ENCODE assay signal across 16 cellular contexts in the genomic region with DNA sequence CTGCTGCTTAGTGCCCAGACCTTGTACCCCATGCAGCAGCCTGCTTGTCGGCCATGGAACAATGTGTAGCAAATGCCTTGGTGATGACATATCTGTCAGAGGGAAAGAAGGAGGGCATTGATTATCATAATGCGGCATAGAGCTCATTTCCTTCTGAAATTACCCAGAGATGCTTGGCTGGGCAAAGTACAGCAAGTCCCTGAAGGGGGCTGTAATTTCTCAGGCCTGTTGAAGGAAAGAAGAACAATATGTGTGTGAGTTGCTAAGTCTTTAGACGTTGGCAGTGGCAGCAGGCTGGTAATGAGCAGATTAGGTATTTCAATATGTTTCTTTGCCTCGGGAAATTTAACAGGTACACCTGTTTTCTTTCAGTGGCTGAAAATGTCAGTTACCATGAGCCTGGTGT.
A peak's percentile ranks its signal among the peaks of the same experiment; 100 is the strongest.
DNase-seq lines count a peak whose midpoint lies in the region; ATAC-seq and TF ChIP-seq lines count a peak whose summit lies in the region.
"Had no signal": no experiment of that assay in that cellular context is flagged by ENCODE, and none has a peak within 500 bp of the region (broad histone marks: within the 10 kb centered on the region; RNA-seq: fewer than 3 reads in every experiment).

No MANE protein-coding gene starts in this region.

- no peaks in the 10 kb centered on the region for H3K27me3 ChIP-seq in heart left ventricle
- H3K27me3 ChIP-seq in neural cell (ENCODE audit: insufficient read depth, low read depth, low read length), result no peaks in the 10 kb centered on the region
- H3K27me3 ChIP-seq: spleen, upper lobe of right lung had no signal

- ATAC-seq in heart left ventricle, result peak in 2 of 4 donors; percentile 45 to 53
- ATAC-seq in left cardiac atrium, result no peak
- ATAC-seq in activated CD4-positive, alpha-beta T cell treated with anti-CD3 and anti-CD28 coated beads for 36 hours, result no peak
- ATAC-seq: A549; stimulated activated memory B cell treated with anti-CD40 and anti-IgM and Interleukin-4, amounts not matched to agents 10 μg/mL and 1 μg/mL and 100 μg/mL, for 72 hours; upper lobe of right lung had no signal

- no peaks in the 10 kb centered on the region for H3K27me3 Mint-ChIP-seq in activated CD4-positive, alpha-beta T cell treated with anti-CD3 and anti-CD28 coated beads for 36 hours
- H3K27me3 Mint-ChIP-seq: stimulated activated memory B cell treated with anti-CD40 and anti-IgM and Interleukin-4, amounts not matched to agents 10 μg/mL and 1 μg/mL and 100 μg/mL, for 72 hours had no signal

- no peaks in the 10 kb centered on the region for H3K79me2 ChIP-seq in neural cell (replicated peaks; ENCODE audit: insufficient read depth, low read length)

- TF ChIP-seq EP300 in neural cell (conservative IDR thresholded peaks at IDR 0.05; ENCODE audit: poor library complexity, severe bottlenecking), result peak; percentile 71

- peak; percentile 43 for TF ChIP-seq RAD21 in neural cell (conservative IDR thresholded peaks at IDR 0.05)

- WGBS in heart left ventricle, 4 donors, result 55 to 72% (median 63%) methylated on average over 4 of the region's 4 CpGs

- intact Hi-C loops in heart left ventricle (cut with DNase I), result loop anchor here in 1 of 10 donors (10.0 kb wide), 1 partner anchor 231 kb away; the partner anchor contains the start of gene SOCS2
- intact Hi-C loops in left cardiac atrium (cut with DNase I), result no loop called here
- intact Hi-C loops in activated CD4-positive, alpha-beta T cell treated with anti-CD3 and anti-CD28 coated beads for 36 hours (cut with DNase I, micrococcal nuclease), result no loop called here

- no peaks in the 10 kb centered on the region for H3K9me3 Mint-ChIP-seq in activated CD4-positive, alpha-beta T cell treated with anti-CD3 and anti-CD28 coated beads for 36 hours (ENCODE audit: low read depth)
- H3K9me3 Mint-ChIP-seq: T-helper 2 cell treated with Interferon-gamma antibody and Interleukin-4, amounts not matched to agents 5 μg/mL and 100 μg/mL, for 36 hours had no signal

- no peaks in the 10 kb centered on the region for H4K20me1 ChIP-seq in neural cell (ENCODE audit: insufficient read depth)

- H3K36me3 ChIP-seq in heart left ventricle (no peaks in the 10 kb centered on the region), neural cell (ENCODE audit: insufficient read depth, low read length) (no peaks in the 10 kb centered on the region)
- H3K36me3 ChIP-seq: spleen, upper lobe of right lung had no signal

- peak overlapping the region in 9 of 12 donors; percentile 26 to 92 (median 69) for H3K27ac ChIP-seq in heart left ventricle
- peak overlapping the region; percentile 58 for H3K27ac ChIP-seq in epithelial cell of prostate
- peak overlapping the region; percentile 81 for H3K27ac ChIP-seq in neural cell (ENCODE audit: low read length)
- H3K27ac ChIP-seq: A549, spleen, upper lobe of right lung had no signal

- POLR2A ChIA-PET in activated CD4-positive, alpha-beta T cell treated with anti-CD3 and anti-CD28 coated beads for 36 hours (lab: Charles Lee), result no interaction called here

- no peak overlapping the region for H3K4me3 Mint-ChIP-seq in activated CD4-positive, alpha-beta T cell treated with anti-CD3 and anti-CD28 coated beads for 36 hours
- H3K4me3 Mint-ChIP-seq: stimulated activated memory B cell treated with anti-CD40 and anti-IgM and Interleukin-4, amounts not matched to agents 10 μg/mL and 1 μg/mL and 100 μg/mL, for 72 hours; T-helper 2 cell treated with Interferon-gamma antibody and Interleukin-4, amounts not matched to agents 5 μg/mL and 100 μg/mL, for 36 hours had no signal

- H3K4me3 ChIP-seq in heart left ventricle (no peak overlapping the region), neural cell (ENCODE audit: low read length) (peak overlapping the region; percentile 32)
- H3K4me3 ChIP-seq: A549, spleen, upper lobe of right lung had no signal

- peak overlapping the region; percentile 35 for H3K9ac ChIP-seq in neural cell (ENCODE audit: low read length)

- H3F3A ChIP-seq in neural cell (ENCODE audit: insufficient read depth, low read length, poor library complexity, severe bottlenecking), result no peaks in the 10 kb centered on the region

- no peak overlapping the region for H3K4me2 ChIP-seq in neural cell (ENCODE audit: low read length)
- H3K4me2 ChIP-seq: A549 had no signal

- peaks cover 2% of the 10 kb centered on the region for H3K36me3 Mint-ChIP-seq in activated CD4-positive, alpha-beta T cell treated with anti-CD3 and anti-CD28 coated beads for 36 hours (ENCODE audit: low read depth)

- H3K4me1 ChIP-seq in heart left ventricle, result peaks cover 5 to 49% (median 33%) of the 10 kb centered on the region in 12 donors
- H3K4me1 ChIP-seq: A549 had no signal

- H3K4me1 Mint-ChIP-seq in activated CD4-positive, alpha-beta T cell treated with anti-CD3 and anti-CD28 coated beads for 36 hours, result peaks cover 32% of the 10 kb centered on the region

- H3K9me2 ChIP-seq in neural cell (ENCODE audit: insufficient read depth, low read length), result no peaks in the 10 kb centered on the region

- no peak for DNase-seq in heart left ventricle
- DNase-seq in left cardiac atrium, result no peak
- DNase-seq in epithelial cell of prostate (ENCODE audit: low read depth, low spot score), result no peak
- no peak for DNase-seq in NCI-H1417 (lab: John Stamatoyannopoulos, UW)
- DNase-seq in HPDE6-E6E7 (ENCODE audit: extremely low spot score), result no peak
- no peak for DNase-seq in activated CD4-positive, alpha-beta T cell treated with anti-CD3 and anti-CD28 coated beads for 36 hours
- DNase-seq in stimulated activated CD4-positive, alpha-beta T cell treated with anti-CD3 and anti-CD28 coated beads, Interleukin-1b, Interleukin-23, amount 100 ng/mL, for 48 hours, result no peak
- DNase-seq: activated gamma-delta T cell, anterior cingulate cortex, EL, spleen, upper lobe of right lung had no signal

- H3K27ac Mint-ChIP-seq in activated CD4-positive, alpha-beta T cell treated with anti-CD3 and anti-CD28 coated beads for 36 hours, result no peak overlapping the region
- H3K27ac Mint-ChIP-seq: stimulated activated memory B cell treated with anti-CD40 and anti-IgM and Interleukin-4, amounts not matched to agents 10 μg/mL and 1 μg/mL and 100 μg/mL, for 72 hours; T-helper 2 cell treated with Interferon-gamma antibody and Interleukin-4, amounts not matched to agents 5 μg/mL and 100 μg/mL, for 36 hours had no signal

- TF ChIP-seq CTCF in heart left ventricle (IDR thresholded peaks at IDR 0.05), result no peak
- peak; percentile 35 for TF ChIP-seq CTCF in neural cell (IDR thresholded peaks at IDR 0.05; ENCODE audit: poor library complexity, severe bottlenecking)

- H3K9me3 ChIP-seq in heart left ventricle (no peaks in the 10 kb centered on the region), neural cell (ENCODE audit: low read length) (no peaks in the 10 kb centered on the region)
- H3K9me3 ChIP-seq: A549, spleen, upper lobe of right lung had no signal

- CTCF ChIA-PET in activated CD4-positive, alpha-beta T cell treated with anti-CD3 and anti-CD28 coated beads for 36 hours (lab: Charles Lee), result no interaction called here

- H2AFZ ChIP-seq in neural cell (ENCODE audit: low read depth, low read length), result peak overlapping the region; percentile 24

- no peak for TF ChIP-seq POLR2A in heart left ventricle (IDR thresholded peaks at IDR 0.05)

TF ChIP-seq in neural cell, 6 proteins besides CTCF, POLR2A, EP300 and RAD21:
- TF ChIP-seq POLR2AphosphoS5 (IDR thresholded peaks at IDR 0.05), result peak; percentile 71
- TF ChIP-seq TAF1 (IDR thresholded peaks at IDR 0.05; ENCODE audit: low read depth), result no peak
- TF ChIP-seq EZH2 (IDR thresholded peaks at IDR 0.05; ENCODE audit: borderline replicate concordance, insufficient read depth, low read length, poor library complexity, severe bottlenecking), result no peak
- peak; percentile 33 for TF ChIP-seq SMC3 (conservative IDR thresholded peaks at IDR 0.05; ENCODE audit: poor library complexity)
- TF ChIP-seq MXI1 (conservative IDR thresholded peaks at IDR 0.05; ENCODE audit: poor library complexity, severe bottlenecking), result no peak
- TF ChIP-seq, protein P1, sequence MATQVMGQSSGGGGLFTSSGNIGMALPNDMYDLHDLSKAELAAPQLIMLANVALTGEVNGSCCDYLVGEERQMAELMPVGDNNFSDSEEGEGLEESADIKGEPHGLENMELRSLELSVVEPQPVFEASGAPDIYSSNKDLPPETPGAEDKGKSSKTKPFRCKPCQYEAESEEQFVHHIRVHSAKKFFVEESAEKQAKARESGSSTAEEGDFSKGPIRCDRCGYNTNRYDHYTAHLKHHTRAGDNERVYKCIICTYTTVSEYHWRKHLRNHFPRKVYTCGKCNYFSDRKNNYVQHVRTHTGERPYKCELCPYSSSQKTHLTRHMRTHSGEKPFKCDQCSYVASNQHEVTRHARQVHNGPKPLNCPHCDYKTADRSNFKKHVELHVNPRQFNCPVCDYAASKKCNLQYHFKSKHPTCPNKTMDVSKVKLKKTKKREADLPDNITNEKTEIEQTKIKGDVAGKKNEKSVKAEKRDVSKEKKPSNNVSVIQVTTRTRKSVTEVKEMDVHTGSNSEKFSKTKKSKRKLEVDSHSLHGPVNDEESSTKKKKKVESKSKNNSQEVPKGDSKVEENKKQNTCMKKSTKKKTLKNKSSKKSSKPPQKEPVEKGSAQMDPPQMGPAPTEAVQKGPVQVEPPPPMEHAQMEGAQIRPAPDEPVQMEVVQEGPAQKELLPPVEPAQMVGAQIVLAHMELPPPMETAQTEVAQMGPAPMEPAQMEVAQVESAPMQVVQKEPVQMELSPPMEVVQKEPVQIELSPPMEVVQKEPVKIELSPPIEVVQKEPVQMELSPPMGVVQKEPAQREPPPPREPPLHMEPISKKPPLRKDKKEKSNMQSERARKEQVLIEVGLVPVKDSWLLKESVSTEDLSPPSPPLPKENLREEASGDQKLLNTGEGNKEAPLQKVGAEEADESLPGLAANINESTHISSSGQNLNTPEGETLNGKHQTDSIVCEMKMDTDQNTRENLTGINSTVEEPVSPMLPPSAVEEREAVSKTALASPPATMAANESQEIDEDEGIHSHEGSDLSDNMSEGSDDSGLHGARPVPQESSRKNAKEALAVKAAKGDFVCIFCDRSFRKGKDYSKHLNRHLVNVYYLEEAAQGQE (IDR thresholded peaks at IDR 0.05; ENCODE audit: borderline replicate concordance), result no peak
